ENCODE assay signal across 35 cellular contexts in genomic region chr11:63405114-63405513, GRCh38. TPM values are rescaled to one million over a fixed set of nuclear protein-coding genes. Genes with fewer than 3 reads are reported as not detected.
"Had no signal": no experiment of that assay in that cellular context is flagged by ENCODE, and none has a peak within 500 bp of the region (broad histone marks: within the 10 kb centered on the region; RNA-seq: fewer than 3 reads in every experiment).

No MANE protein-coding gene starts in this region.

- H3K4me3 Mint-ChIP-seq: activated CD4-positive, alpha-beta T cell treated with anti-CD3 and anti-CD28 coated beads, Interleukin-2, amount 10 ng/mL, durations not matched to agents 24 days and 14 days; activated CD8-positive, alpha-beta T cell treated with anti-CD3 and anti-CD28 coated beads for 36 hours; activated naive CD8-positive, alpha-beta T cell treated with anti-CD3 and anti-CD28 coated beads for 36 hours; activated T-cell treated with anti-CD3 and anti-CD28 coated beads, Interleukin-2, amount 50 U/mL, for 72 hours; activated T-helper 17 cell treated with anti-CD3 and anti-CD28 coated beads, Interleukin-2, amount 50 U/mL, for 72 hours; T-helper 1 cell treated with Interleukin-12 subunit alpha and Interleukin-12 subunit beta and Interleukin-4 antibody, amounts not matched to agents 30 μg/mL and 1 μg/mL, for 36 hours; T-helper 2 cell treated with Interferon-gamma antibody and Interleukin-4, amounts not matched to agents 5 μg/mL and 100 μg/mL, for 36 hours had no signal

- FAIRE-seq: TTC549 had no signal

- H3K4me3 ChIP-seq: ascending aorta, breast epithelium, SJCRH30, SK-N-MC had no signal

- H3K27me3 ChIP-seq: ascending aorta, breast epithelium, SJCRH30 had no signal

- H3K36me3 Mint-ChIP-seq: activated naive CD8-positive, alpha-beta T cell treated with anti-CD3 and anti-CD28 coated beads for 36 hours had no signal

- H3K27ac Mint-ChIP-seq: activated CD4-positive, alpha-beta T cell treated with anti-CD3 and anti-CD28 coated beads, Interleukin-2, amount 10 ng/mL, durations not matched to agents 24 days and 14 days; activated CD8-positive, alpha-beta T cell treated with anti-CD3 and anti-CD28 coated beads for 36 hours; activated naive CD8-positive, alpha-beta T cell treated with anti-CD3 and anti-CD28 coated beads for 36 hours; activated T-cell treated with anti-CD3 and anti-CD28 coated beads, Interleukin-2, amount 50 U/mL, for 72 hours; activated T-helper 17 cell treated with anti-CD3 and anti-CD28 coated beads, Interleukin-2, amount 50 U/mL, for 72 hours; T-helper 1 cell treated with Interleukin-12 subunit alpha and Interleukin-12 subunit beta and Interleukin-4 antibody, amounts not matched to agents 30 μg/mL and 1 μg/mL, for 36 hours; T-helper 2 cell treated with Interferon-gamma antibody and Interleukin-4, amounts not matched to agents 5 μg/mL and 100 μg/mL, for 36 hours had no signal

- H3K4me1 Mint-ChIP-seq: activated CD4-positive, alpha-beta T cell treated with anti-CD3 and anti-CD28 coated beads, Interleukin-2, amount 10 ng/mL, durations not matched to agents 24 days and 14 days; activated naive CD8-positive, alpha-beta T cell treated with anti-CD3 and anti-CD28 coated beads for 36 hours; activated T-helper 17 cell treated with anti-CD3 and anti-CD28 coated beads, Interleukin-2, amount 50 U/mL, for 72 hours had no signal

- H3K36me3 ChIP-seq: ascending aorta, breast epithelium, SJCRH30 had no signal

- DNase-seq: activated CD4-positive, alpha-beta T cell treated with anti-CD3 and anti-CD28 coated beads, Interleukin-2, amount 10 ng/mL, durations not matched to agents 24 days and 14 days; activated CD4-positive, alpha-beta T cell treated with anti-CD3 and anti-CD28 coated beads, Interleukin-2, amount 50 U/mL, for 4 hours; activated CD8-positive, alpha-beta T cell treated with anti-CD3 and anti-CD28 coated beads for 36 hours; activated effector memory CD4-positive, alpha-beta T cell treated with anti-CD3 and anti-CD28 coated beads, Interleukin-2, amount 50 U/mL, for 16 hours; activated naive CD4-positive, alpha-beta T cell; activated naive CD4-positive, alpha-beta T cell treated with anti-CD3 and anti-CD28 coated beads, Interleukin-2, amount 50 U/mL, for 16 hours; activated naive CD8-positive, alpha-beta T cell treated with anti-CD3 and anti-CD28 coated beads for 36 hours; activated T-cell treated with anti-CD3 and anti-CD28 coated beads, Interleukin-2, amount 50 U/mL, for 1 hour; activated T-cell treated with anti-CD3 and anti-CD28 coated beads, Interleukin-2, amount 50 U/mL, for 72 hours; amygdala; caudate nucleus; Kasumi-1; KG1; MM.1S; MV-4-11; NCI-H1092; NCI-H1436 treated with DMSO at 0.1 percent for 48 hours; NCI-H1694 treated with DMSO at 0.1 percent for 48 hours; NCI-H2029; NCI-H345; NCI-H524 treated with DMSO at 0.1 percent for 48 hours; SHP77; SJCRH30 had no signal

- H3K9me3 ChIP-seq: ascending aorta, breast epithelium, SJCRH30 had no signal

- H3K27ac ChIP-seq: ascending aorta, breast epithelium, SJCRH30, SK-N-MC had no signal

- H3K4me1 ChIP-seq: ascending aorta, breast epithelium, SJCRH30 had no signal

- ATAC-seq: activated CD8-positive, alpha-beta T cell treated with anti-CD3 and anti-CD28 coated beads for 36 hours; activated T-cell treated with anti-CD3 and anti-CD28 coated beads, Interleukin-2, amount 50 U/mL, for 72 hours; activated T-helper 17 cell treated with anti-CD3 and anti-CD28 coated beads, Interleukin-2, amount 50 U/mL, for 72 hours; Panc1 had no signal

- H3K9me3 Mint-ChIP-seq: activated CD4-positive, alpha-beta T cell treated with anti-CD3 and anti-CD28 coated beads, Interleukin-2, amount 10 ng/mL, durations not matched to agents 24 days and 14 days; activated CD8-positive, alpha-beta T cell treated with anti-CD3 and anti-CD28 coated beads for 36 hours; activated naive CD8-positive, alpha-beta T cell treated with anti-CD3 and anti-CD28 coated beads for 36 hours; activated T-cell treated with anti-CD3 and anti-CD28 coated beads, Interleukin-2, amount 50 U/mL, for 72 hours; T-helper 1 cell treated with Interleukin-12 subunit alpha and Interleukin-12 subunit beta and Interleukin-4 antibody, amounts not matched to agents 30 μg/mL and 1 μg/mL, for 36 hours; T-helper 2 cell treated with Interferon-gamma antibody and Interleukin-4, amounts not matched to agents 5 μg/mL and 100 μg/mL, for 36 hours had no signal

RNA-seq across cellular contexts. Expression of gene SLC22A9, which starts 35.5 kb away (rescaled TPM):
- total RNA-seq: activated CD4-positive, alpha-beta T cell treated with anti-CD3 and anti-CD28 coated beads, Interleukin-2, amount 10 ng/mL, durations not matched to agents 24 days and 14 days; activated CD8-positive, alpha-beta memory T cell treated with anti-CD3 and anti-CD28 coated beads for 36 hours; activated CD8-positive, alpha-beta T cell treated with anti-CD3 and anti-CD28 coated beads for 36 hours; activated naive CD8-positive, alpha-beta T cell treated with anti-CD3 and anti-CD28 coated beads for 36 hours; activated T-cell treated with anti-CD3 and anti-CD28 coated beads, Interleukin-2, amount 50 U/mL, for 72 hours; activated T-helper 17 cell treated with anti-CD3 and anti-CD28 coated beads, Interleukin-2, amount 50 U/mL, for 72 hours; ascending aorta; breast epithelium; NCI-H460; RPMI7951; SJCRH30 had no signal
- polyA plus RNA-seq: adipose tissue had no signal
